8 cellular contexts compared by ENCODE assay signal in the genomic region with DNA sequence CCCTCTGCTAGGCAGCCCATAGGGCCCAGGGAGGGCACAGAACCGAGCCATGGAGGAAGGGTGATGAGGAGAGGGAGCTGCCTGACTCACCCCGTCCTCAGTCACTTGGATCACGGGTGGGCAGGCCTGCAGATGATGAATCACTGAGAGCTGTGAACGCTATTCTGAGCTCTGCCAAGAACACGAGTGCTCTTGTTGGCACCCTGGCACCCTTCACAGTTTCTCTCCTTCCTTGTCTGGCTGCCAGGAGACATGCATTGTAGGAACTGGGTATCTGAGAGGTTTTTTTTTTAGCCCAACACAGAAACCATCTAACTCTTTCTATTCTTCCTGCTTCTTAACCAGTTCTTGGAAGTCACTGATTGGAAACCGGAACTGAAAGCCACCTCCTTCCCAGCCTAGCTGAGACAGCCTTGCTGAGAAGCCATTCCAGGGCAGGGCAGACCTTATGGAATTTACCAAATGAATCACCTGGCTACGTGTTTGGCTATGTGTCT.
DNase-seq lines count a peak whose midpoint lies in the region; ATAC-seq and TF ChIP-seq lines count a peak whose summit lies in the region.

No MANE protein-coding gene starts in this region.

- no peaks in the 10 kb centered on the region for H3K27me3 ChIP-seq in ovary

- ATAC-seq in GM21381 (IDR thresholded peaks at IDR 0.05; ENCODE audit: unreplicated experiment) (no peak), HG03280 (IDR thresholded peaks at IDR 0.05; ENCODE audit: unreplicated experiment) (no peak), GM21515 (IDR thresholded peaks at IDR 0.05; ENCODE audit: unreplicated experiment) (no peak)

- TF ChIP-seq CTCF in fibroblast of the aortic adventitia (IDR thresholded peaks at IDR 0.05; ENCODE audit: insufficient read depth, low read length) (no peak), ovary (IDR thresholded peaks at IDR 0.05) (no peak)

- H3K27ac ChIP-seq in ovary: peak overlapping the region; percentile 15 to 71

- intact Hi-C loops in ovary (cut with DNase I): loop anchor here in 2 of 4 donors (10.0 kb wide), 2 partner anchors 131 to 141 kb away; a partner anchor contains a TSS

- WGBS in ovary, 3 donors: 10 to 14% (median 11%) methylated on average over 7 of the region's 7 CpGs

- no peaks in the 10 kb centered on the region for H3K9me3 ChIP-seq in ovary

- H3K36me3 ChIP-seq in ovary: no peaks in the 10 kb centered on the region

- no peak for TF ChIP-seq POLR2A in ovary (IDR thresholded peaks at IDR 0.05)

- DNase-seq in NOMO-1 treated with DMSO at 0.1 percent for 48 hours (lab: John Stamatoyannopoulos, UW; ENCODE audit: unreplicated experiment) (peak; percentile 4), NOMO-1 (lab: John Stamatoyannopoulos, UW; ENCODE audit: unreplicated experiment in 2 of 2) (no peak), T1000 (lab: John Stamatoyannopoulos, UW) (peak; percentile 6), fibroblast of the aortic adventitia (ENCODE audit: low read depth) (peak; percentile 85), ovary (peak; percentile 53 to 67 (median 58))

- H3K4me3 ChIP-seq in fibroblast of the aortic adventitia (ENCODE audit: low read depth, low read length) (peak overlapping the region; percentile 43), ovary (peak overlapping the region; percentile 19)

- H3K4me1 ChIP-seq in ovary (ENCODE audit: insufficient read depth): peaks cover 4% of the 10 kb centered on the region

- no peak for TF ChIP-seq EP300 in ovary (IDR thresholded peaks at IDR 0.05)

Comparison
In these comparisons a context has a peak if more than half of its experiments do, and no peak if none do; other contexts are left out.
1. DNase-seq: peak in NOMO-1 treated with DMSO at 0.1 percent for 48 hours (single experiment), T1000 (single experiment), fibroblast of the aortic adventitia (single experiment) and ovary (5 of 5); none in NOMO-1 (0 of 2).